17 cellular contexts compared by ENCODE assay signal in genomic region chr15:78730955-78731354, GRCh38.
DNase-seq lines count a peak whose midpoint lies in the region; ATAC-seq and TF ChIP-seq lines count a peak whose summit lies in the region.
"Had no signal": no experiment of that assay in that cellular context is flagged by ENCODE, and none has a peak within 500 bp of the region (broad histone marks: within the 10 kb centered on the region; RNA-seq: fewer than 3 reads in every experiment).

No MANE protein-coding gene starts in this region.

- intact Hi-C loops in activated CD4-positive, alpha-beta T cell treated with anti-CD3 and anti-CD28 coated beads, Interleukin-2, amount 10 ng/mL, durations not matched to agents 24 days and 14 days (cut with micrococcal nuclease): no loop called here
- intact Hi-C loops in activated CD4-positive, alpha-beta T cell treated with anti-CD3 and anti-CD28 coated beads for 36 hours (cut with DNase I, micrococcal nuclease): no loop called here
- intact Hi-C loops in left ventricle myocardium inferior (cut with micrococcal nuclease): no loop called here

- H3K27ac Mint-ChIP-seq in activated CD4-positive, alpha-beta T cell treated with anti-CD3 and anti-CD28 coated beads, Interleukin-2, amount 10 ng/mL, durations not matched to agents 24 days and 14 days: no peak overlapping the region
- H3K27ac Mint-ChIP-seq in activated CD4-positive, alpha-beta T cell treated with anti-CD3 and anti-CD28 coated beads for 36 hours: no peak overlapping the region
- H3K27ac Mint-ChIP-seq: CD4-positive, alpha-beta T cell; GM23338 had no signal

- CTCF ChIA-PET in activated CD4-positive, alpha-beta T cell treated with anti-CD3 and anti-CD28 coated beads for 36 hours (lab: Charles Lee): no interaction called here

- TF ChIP-seq CTCF in right atrium auricular region (IDR thresholded peaks at IDR 0.05) (no peak), left ventricle myocardium inferior (IDR thresholded peaks at IDR 0.05; ENCODE audit: borderline replicate concordance) (no peak), osteoblast (IDR thresholded peaks at IDR 0.05; ENCODE audit: extremely low read depth, low read depth, low read length) (no peak)

- no peaks in the 10 kb centered on the region for H3K36me3 ChIP-seq in right atrium auricular region
- no peaks in the 10 kb centered on the region for H3K36me3 ChIP-seq in left ventricle myocardium inferior
- H3K36me3 ChIP-seq in osteoblast (ENCODE audit: insufficient read depth, low read length): no peaks in the 10 kb centered on the region

- peak; percentile 45 for DNase-seq in activated CD4-positive, alpha-beta T cell treated with anti-CD3 and anti-CD28 coated beads, Interleukin-2, amount 10 ng/mL, durations not matched to agents 24 days and 14 days
- DNase-seq in activated CD4-positive, alpha-beta T cell treated with anti-CD3 and anti-CD28 coated beads for 36 hours: no peak
- DNase-seq in right atrium auricular region (ENCODE audit: low spot score) (peak; percentile 16), left ventricle myocardium inferior (no peak), osteoblast (ENCODE audit: insufficient read length, low spot score, missing footprints) (peak; percentile 54), GM19238 (ENCODE audit: insufficient read length, low spot score) (no peak), kidney tubule cell (ENCODE audit: low spot score) (no peak)
- DNase-seq: AML-193; Caco-2; CD4-positive, alpha-beta T cell; HCEC 1CT had no signal

- H3K9me3 Mint-ChIP-seq in activated CD4-positive, alpha-beta T cell treated with anti-CD3 and anti-CD28 coated beads, Interleukin-2, amount 10 ng/mL, durations not matched to agents 24 days and 14 days: no peaks in the 10 kb centered on the region
- no peaks in the 10 kb centered on the region for H3K9me3 Mint-ChIP-seq in activated CD4-positive, alpha-beta T cell treated with anti-CD3 and anti-CD28 coated beads for 36 hours (ENCODE audit: low read depth)
- H3K9me3 Mint-ChIP-seq: CD4-positive, alpha-beta T cell; GM23338 had no signal

- peaks cover 9% of the 10 kb centered on the region for H3K27me3 Mint-ChIP-seq in activated CD4-positive, alpha-beta T cell treated with anti-CD3 and anti-CD28 coated beads, Interleukin-2, amount 10 ng/mL, durations not matched to agents 24 days and 14 days
- H3K27me3 Mint-ChIP-seq in activated CD4-positive, alpha-beta T cell treated with anti-CD3 and anti-CD28 coated beads for 36 hours: peaks cover 6% of the 10 kb centered on the region

- H3K4me1 Mint-ChIP-seq in activated CD4-positive, alpha-beta T cell treated with anti-CD3 and anti-CD28 coated beads, Interleukin-2, amount 10 ng/mL, durations not matched to agents 24 days and 14 days: peaks cover 7% of the 10 kb centered on the region
- H3K4me1 Mint-ChIP-seq in activated CD4-positive, alpha-beta T cell treated with anti-CD3 and anti-CD28 coated beads for 36 hours: no peaks in the 10 kb centered on the region

- H3K4me1 ChIP-seq in right atrium auricular region (no peaks in the 10 kb centered on the region), left ventricle myocardium inferior (no peaks in the 10 kb centered on the region), osteoblast (ENCODE audit: insufficient read depth, low read length) (peaks cover 13% of the 10 kb centered on the region)
- H3K4me1 ChIP-seq: Caco-2 had no signal

- H3K36me3 Mint-ChIP-seq in activated CD4-positive, alpha-beta T cell treated with anti-CD3 and anti-CD28 coated beads, Interleukin-2, amount 10 ng/mL, durations not matched to agents 24 days and 14 days (ENCODE audit: low read depth): no peaks in the 10 kb centered on the region
- no peaks in the 10 kb centered on the region for H3K36me3 Mint-ChIP-seq in activated CD4-positive, alpha-beta T cell treated with anti-CD3 and anti-CD28 coated beads for 36 hours (ENCODE audit: low read depth)

- no peak overlapping the region for H3K27ac ChIP-seq in right atrium auricular region
- no peak overlapping the region for H3K27ac ChIP-seq in left ventricle myocardium inferior (replicated peaks)
- H3K27ac ChIP-seq in osteoblast (ENCODE audit: low read depth, low read length): no peak overlapping the region
- H3K27ac ChIP-seq: 22Rv1, C4-2B, HL-60 had no signal

- H3K27me3 ChIP-seq in right atrium auricular region: no peaks in the 10 kb centered on the region
- H3K27me3 ChIP-seq in left ventricle myocardium inferior (ENCODE audit: low read depth): peaks cover 11% of the 10 kb centered on the region
- H3K27me3 ChIP-seq in osteoblast (ENCODE audit: insufficient read depth, low read length): peaks cover 21% of the 10 kb centered on the region

- H3K9me3 ChIP-seq in right atrium auricular region (no peaks in the 10 kb centered on the region), left ventricle myocardium inferior (replicated peaks) (no peaks in the 10 kb centered on the region), osteoblast (ENCODE audit: low read depth, low read length) (no peaks in the 10 kb centered on the region)
- H3K9me3 ChIP-seq: A549, Caco-2 had no signal

- no peak overlapping the region for H2AFZ ChIP-seq in osteoblast (ENCODE audit: low read length)
- H2AFZ ChIP-seq: GM23338 had no signal

- POLR2A ChIA-PET in activated CD4-positive, alpha-beta T cell treated with anti-CD3 and anti-CD28 coated beads for 36 hours (lab: Charles Lee): no interaction called here

- H3K4me3 Mint-ChIP-seq in activated CD4-positive, alpha-beta T cell treated with anti-CD3 and anti-CD28 coated beads, Interleukin-2, amount 10 ng/mL, durations not matched to agents 24 days and 14 days: no peak overlapping the region
- H3K4me3 Mint-ChIP-seq in activated CD4-positive, alpha-beta T cell treated with anti-CD3 and anti-CD28 coated beads for 36 hours: no peak overlapping the region
- H3K4me3 Mint-ChIP-seq: CD4-positive, alpha-beta T cell; GM23338 had no signal

- H3K4me2 ChIP-seq in osteoblast (ENCODE audit: insufficient read depth, low read length): no peak overlapping the region
- H3K4me2 ChIP-seq: A549, GM23338 had no signal

- no peaks in the 10 kb centered on the region for H4K20me1 ChIP-seq in osteoblast (ENCODE audit: insufficient read depth, low read length)

- H3K4me3 ChIP-seq in right atrium auricular region (no peak overlapping the region), left ventricle myocardium inferior (no peak overlapping the region), osteoblast (ENCODE audit: insufficient read depth, low read length) (no peak overlapping the region)
- H3K4me3 ChIP-seq: A549, GM23338 had no signal

- H3K79me2 ChIP-seq in osteoblast (ENCODE audit: insufficient read depth, low read length): no peaks in the 10 kb centered on the region

- ATAC-seq in activated CD4-positive, alpha-beta T cell treated with anti-CD3 and anti-CD28 coated beads for 36 hours: no peak
- no peak for ATAC-seq in GM19324 (IDR thresholded peaks at IDR 0.05; ENCODE audit: low FRiP score, unreplicated experiment)
- ATAC-seq: A549, GM23338 had no signal

Comparison
In these comparisons a context has a peak if more than half of its experiments do, and no peak if none do; other contexts are left out.
1. DNase-seq: peak in activated CD4-positive, alpha-beta T cell treated with anti-CD3 and anti-CD28 coated beads, Interleukin-2, amount 10 ng/mL, durations not matched to agents 24 days and 14 days (single experiment), right atrium auricular region (single experiment) and osteoblast (single experiment); none in activated CD4-positive, alpha-beta T cell treated with anti-CD3 and anti-CD28 coated beads for 36 hours (single experiment), left ventricle myocardium inferior (single experiment), GM19238 (single experiment) and kidney tubule cell (single experiment).